8 cellular contexts compared by ENCODE assay signal in genomic region chr11:106021967-106022794, GRCh38. TPM values are rescaled to one million over a fixed set of nuclear protein-coding genes. Genes with fewer than 3 reads are reported as not detected.
DNase-seq lines count a peak whose midpoint lies in the region; ATAC-seq and TF ChIP-seq lines count a peak whose summit lies in the region.

TSS of gene MSANTD4 (minus strand) at chr11:106022240. CDS start at chr11:106010917, 11,323 bp downstream.

- intact Hi-C loops in esophagus squamous epithelium (cut with DNase I), result no loop called here

- WGBS in esophagus squamous epithelium, 2 donors, result 2 to 10% methylated on average over 8 to 17 of the region's 48 CpGs

- peaks cover 0 to 41% (median 9%) of the 10 kb centered on the region in 3 donors for H3K4me1 ChIP-seq in esophagus squamous epithelium

- ATAC-seq in GM21737 (IDR thresholded peaks at IDR 0.05; ENCODE audit: unreplicated experiment), result peak; percentile 97

- H3K9me3 ChIP-seq in KOPT-K1 (ENCODE audit: insufficient read depth, low read length, poor library complexity, severe bottlenecking), result peaks cover 5% of the 10 kb centered on the region
- H3K9me3 ChIP-seq in esophagus squamous epithelium, result no peaks in the 10 kb centered on the region

- peak in 2 of 4 donors; percentile 18 to 45 for TF ChIP-seq POLR2A in esophagus squamous epithelium (IDR thresholded peaks at IDR 0.05)

- peak; percentile 100 for DNase-seq in DMS53 (lab: John Stamatoyannopoulos, UW)
- peak; percentile 99 for DNase-seq in RKO (ENCODE audit: low spot score)
- peak; percentile 91 for DNase-seq in activated T-helper 1 cell treated with Interleukin-2 at 50 U/mL for 16 hours (ENCODE audit: low read depth)
- peak; percentile 95 for DNase-seq in esophagus squamous epithelium (lab: John Stamatoyannopoulos, UW)
- DNase-seq in myocyte (ENCODE audit: low read depth), result peak; percentile 100
- peak; percentile 90 to 97 for DNase-seq in stimulated activated CD8-positive, alpha-beta memory T cell treated with anti-CD3 and anti-CD28 coated beads, Interleukin-7, amount 100 ng/mL, for 48 hours (ENCODE audit: extremely low read depth in 1 of 2, low read depth in 1 of 2)

- H3K36me3 ChIP-seq in KOPT-K1 (ENCODE audit: insufficient read depth, low read length), result no peaks in the 10 kb centered on the region
- H3K36me3 ChIP-seq in esophagus squamous epithelium, result no peaks in the 10 kb centered on the region

- no peaks in the 10 kb centered on the region for H3K27me3 ChIP-seq in esophagus squamous epithelium

- H3K4me3 ChIP-seq in esophagus squamous epithelium, result peak within 1 kb of the TSS; percentile 78 to 96 (median 80)

- TF ChIP-seq CTCF in esophagus squamous epithelium (IDR thresholded peaks at IDR 0.05), result peak in 1 of 6 experiments; percentile 11

- H3K27ac ChIP-seq in KOPT-K1 (ENCODE audit: low read depth, low read length, poor library complexity, severe bottlenecking), result peak within 1 kb of the TSS; percentile 60
- H3K27ac ChIP-seq in esophagus squamous epithelium, result peak within 1 kb of the TSS; percentile 65 to 83 (median 78)

RNA-seq across cellular contexts. Expression of gene MSANTD4, which starts in this region (rescaled TPM):
- total RNA-seq in esophagus squamous epithelium (10 to 100 TPM in 1 of 4 donors, 1 to 10 TPM in 3; 3.0 to 13.5 (median 6.7) TPM), myocyte (40.4 and 49.8 TPM in 2 replicates)
- 10.8 TPM for polyA plus RNA-seq in myocyte (2012)

Comparison
In these comparisons a context has a peak if more than half of its experiments do, and no peak if none do; other contexts are left out.
1. Peak in every context shown above with its lines: DNase-seq, ATAC-seq, H3K4me3 ChIP-seq and H3K27ac ChIP-seq.